ENCODE assay signal across 2 cellular contexts in the genomic region with DNA sequence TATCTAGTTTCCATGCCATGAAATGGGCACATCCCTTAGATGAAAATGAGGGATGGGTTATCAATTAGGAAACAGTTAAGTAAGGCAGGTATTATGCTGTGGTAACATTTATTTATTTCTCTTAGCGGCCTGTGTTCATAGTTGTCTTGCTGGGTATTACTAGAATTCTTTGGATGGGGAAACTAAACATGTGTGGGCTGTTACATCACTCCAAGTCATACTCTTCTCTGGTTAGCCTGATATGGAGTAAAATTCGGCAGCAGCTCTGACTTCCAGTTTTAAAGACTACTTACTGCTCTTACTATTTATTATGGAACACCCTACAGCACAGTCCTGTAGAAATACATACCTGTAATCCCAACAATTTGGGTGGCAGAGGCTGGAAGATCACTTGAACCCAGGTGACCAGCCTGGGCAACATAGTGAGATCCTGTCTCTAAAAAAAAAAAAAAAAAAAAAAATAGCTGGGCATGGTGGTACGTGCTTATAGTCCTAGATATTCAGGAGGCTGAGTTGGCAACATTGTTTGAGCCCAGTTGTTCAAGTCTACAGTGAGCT.
TF ChIP-seq lines count a peak whose summit lies in the region.

No MANE protein-coding gene starts in this region.

TF ChIP-seq in SK-N-SH, 30 proteins besides CTCF, POLR2A, EP300 and RAD21 (continued from another document):
- TF ChIP-seq FOSL2 (IDR thresholded peaks at IDR 0.05; ENCODE audit: borderline replicate concordance, low read depth) (no peak), GABPA (IDR thresholded peaks at IDR 0.05; ENCODE audit: low read depth) (no peak), SMC3 (IDR thresholded peaks at IDR 0.05; ENCODE audit: low read depth, low read length) (no peak), NFIC (IDR thresholded peaks at IDR 0.05; ENCODE audit: borderline replicate concordance) (no peak), MXI1 (IDR thresholded peaks at IDR 0.05; ENCODE audit: low read depth, low read length) (no peak), ELF1 (IDR thresholded peaks at IDR 0.05) (no peak), JUND (IDR thresholded peaks at IDR 0.05) (no peak), NRF1 (IDR thresholded peaks at IDR 0.05; ENCODE audit: low read depth, low read length) (no peak), RFX5 (IDR thresholded peaks at IDR 0.05; ENCODE audit: low read length) (no peak), GATA2 (CRISPR knock-in tag; IDR thresholded peaks at IDR 0.05) (no peak), FOXJ3 (CRISPR knock-in tag; IDR thresholded peaks at IDR 0.05) (no peak), MEF2A (IDR thresholded peaks at IDR 0.05; ENCODE audit: borderline replicate concordance, low read depth) (no peak), RCOR1 (IDR thresholded peaks at IDR 0.05; ENCODE audit: low read length) (no peak), PBX3 (IDR thresholded peaks at IDR 0.05) (no peak)
- TF ChIP-seq, protein P1, sequence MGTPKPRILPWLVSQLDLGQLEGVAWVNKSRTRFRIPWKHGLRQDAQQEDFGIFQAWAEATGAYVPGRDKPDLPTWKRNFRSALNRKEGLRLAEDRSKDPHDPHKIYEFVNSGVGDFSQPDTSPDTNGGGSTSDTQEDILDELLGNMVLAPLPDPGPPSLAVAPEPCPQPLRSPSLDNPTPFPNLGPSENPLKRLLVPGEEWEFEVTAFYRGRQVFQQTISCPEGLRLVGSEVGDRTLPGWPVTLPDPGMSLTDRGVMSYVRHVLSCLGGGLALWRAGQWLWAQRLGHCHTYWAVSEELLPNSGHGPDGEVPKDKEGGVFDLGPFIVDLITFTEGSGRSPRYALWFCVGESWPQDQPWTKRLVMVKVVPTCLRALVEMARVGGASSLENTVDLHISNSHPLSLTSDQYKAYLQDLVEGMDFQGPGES (IDR thresholded peaks at IDR 0.05; ENCODE audit: low read depth, low read length), result no peak
- TF ChIP-seq, protein P2, sequence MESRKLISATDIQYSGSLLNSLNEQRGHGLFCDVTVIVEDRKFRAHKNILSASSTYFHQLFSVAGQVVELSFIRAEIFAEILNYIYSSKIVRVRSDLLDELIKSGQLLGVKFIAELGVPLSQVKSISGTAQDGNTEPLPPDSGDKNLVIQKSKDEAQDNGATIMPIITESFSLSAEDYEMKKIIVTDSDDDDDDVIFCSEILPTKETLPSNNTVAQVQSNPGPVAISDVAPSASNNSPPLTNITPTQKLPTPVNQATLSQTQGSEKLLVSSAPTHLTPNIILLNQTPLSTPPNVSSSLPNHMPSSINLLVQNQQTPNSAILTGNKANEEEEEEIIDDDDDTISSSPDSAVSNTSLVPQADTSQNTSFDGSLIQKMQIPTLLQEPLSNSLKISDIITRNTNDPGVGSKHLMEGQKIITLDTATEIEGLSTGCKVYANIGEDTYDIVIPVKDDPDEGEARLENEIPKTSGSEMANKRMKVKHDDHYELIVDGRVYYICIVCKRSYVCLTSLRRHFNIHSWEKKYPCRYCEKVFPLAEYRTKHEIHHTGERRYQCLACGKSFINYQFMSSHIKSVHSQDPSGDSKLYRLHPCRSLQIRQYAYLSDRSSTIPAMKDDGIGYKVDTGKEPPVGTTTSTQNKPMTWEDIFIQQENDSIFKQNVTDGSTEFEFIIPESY (IDR thresholded peaks at IDR 0.05; ENCODE audit: borderline replicate concordance, low read depth), result no peak
- TF ChIP-seq, protein P3, sequence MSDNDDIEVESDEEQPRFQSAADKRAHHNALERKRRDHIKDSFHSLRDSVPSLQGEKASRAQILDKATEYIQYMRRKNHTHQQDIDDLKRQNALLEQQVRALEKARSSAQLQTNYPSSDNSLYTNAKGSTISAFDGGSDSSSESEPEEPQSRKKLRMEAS (IDR thresholded peaks at IDR 0.05; ENCODE audit: low read depth), result no peak

TF ChIP-seq in SK-N-SH treated with all-trans-retinoic acid at 6 μM for 48 hours, 23 proteins besides CTCF, POLR2A, EP300 and RAD21 (continued from another document):
- no peak for TF ChIP-seq TSHZ2 (CRISPR knock-in tag; IDR thresholded peaks at IDR 0.05)
- no peak for TF ChIP-seq ISL1 (CRISPR knock-in tag; IDR thresholded peaks at IDR 0.05)
- no peak for TF ChIP-seq CSRNP3 (CRISPR knock-in tag; IDR thresholded peaks at IDR 0.05)
- no peak for TF ChIP-seq ZNF8 (CRISPR knock-in tag; IDR thresholded peaks at IDR 0.05)
- TF ChIP-seq CREB5 (CRISPR knock-in tag; IDR thresholded peaks at IDR 0.05; ENCODE audit: low read depth), result no peak
- TF ChIP-seq RARB (CRISPR knock-in tag; IDR thresholded peaks at IDR 0.05), result no peak
- no peak for TF ChIP-seq CSDC2 (CRISPR knock-in tag; IDR thresholded peaks at IDR 0.05)
- TF ChIP-seq ESRRG (CRISPR knock-in tag; IDR thresholded peaks at IDR 0.05), result no peak
- no peak for TF ChIP-seq TOX (CRISPR knock-in tag; IDR thresholded peaks at IDR 0.05; ENCODE audit: borderline replicate concordance)
- no peak for TF ChIP-seq ARNTL (CRISPR knock-in tag; IDR thresholded peaks at IDR 0.05; ENCODE audit: borderline replicate concordance, low read depth)
- no peak for TF ChIP-seq GLIS3 (CRISPR knock-in tag; IDR thresholded peaks at IDR 0.05)
- no peak for TF ChIP-seq ZNF70 (CRISPR knock-in tag; IDR thresholded peaks at IDR 0.05)
TF ChIP-seq in SK-N-SH treated with all-trans-retinoic acid at 6 μM for 48 hours: peak in this region for 0.
